Comparison of ENCODE assay signal across 23 cellular contexts in genomic region chr12:85065816-85066482, GRCh38.
"Had no signal": no experiment of that assay in that cellular context is flagged by ENCODE, and none has a peak within 500 bp of the region (broad histone marks: within the 10 kb centered on the region; RNA-seq: fewer than 3 reads in every experiment).

No MANE protein-coding gene starts in this region.

- H3K36me3 Mint-ChIP-seq: activated naive CD8-positive, alpha-beta T cell; brain had no signal

- H3K27ac Mint-ChIP-seq: activated CD4-positive, alpha-beta memory T cell treated with anti-CD3 and anti-CD28 coated beads, Interleukin-2, amount 10 ng/mL, durations not matched to agents 7 days and 5 days; activated CD4-positive, alpha-beta T cell treated with anti-CD3 and anti-CD28 coated beads, Interleukin-2, amount 10 ng/mL, durations not matched to agents 7 days and 5 days; activated naive CD4-positive, alpha-beta T cell treated with anti-CD3 and anti-CD28 coated beads for 36 hours; activated naive CD8-positive, alpha-beta T cell; activated T-helper 17 cell treated with anti-CD3 and anti-CD28 coated beads, Interleukin-2, amount 50 U/mL, for 72 hours; brain had no signal

- DNase-seq: activated CD4-positive, alpha-beta memory T cell treated with anti-CD3 and anti-CD28 coated beads, Interleukin-2, amount 10 ng/mL, durations not matched to agents 7 days and 5 days; activated CD4-positive, alpha-beta T cell treated with anti-CD3 and anti-CD28 coated beads, Interleukin-2, amount 10 ng/mL, durations not matched to agents 7 days and 5 days; activated CD4-positive, CD25-positive, alpha-beta regulatory T cell; activated gamma-delta T cell; activated naive CD4-positive, alpha-beta T cell treated with anti-CD3 and anti-CD28 coated beads for 36 hours; activated T-cell treated with anti-CD3 and anti-CD28 coated beads for 4 hours; activated T-cell treated with anti-CD3 and anti-CD28 coated beads, Interleukin-2, amount 50 U/mL, for 48 hours; amygdala; NCI-H1092; NCI-H1417; NCI-H1930; NCI-H345; NCI-H510A treated with DMSO at 0.1 percent for 48 hours; NCI-H748 treated with DMSO at 0.1 percent for 48 hours; NK-92 treated with Interleukin-12 subunit alpha and Interleukin-12 subunit beta, amount 100 ng/mL, for 24 hours; OCI-M1; SHP77 treated with DMSO at 0.1 percent for 48 hours; T-helper 1 cell had no signal

- H3K4me3 Mint-ChIP-seq: activated CD4-positive, alpha-beta memory T cell treated with anti-CD3 and anti-CD28 coated beads, Interleukin-2, amount 10 ng/mL, durations not matched to agents 7 days and 5 days; activated CD4-positive, alpha-beta T cell treated with anti-CD3 and anti-CD28 coated beads, Interleukin-2, amount 10 ng/mL, durations not matched to agents 7 days and 5 days; activated naive CD4-positive, alpha-beta T cell treated with anti-CD3 and anti-CD28 coated beads for 36 hours; activated naive CD8-positive, alpha-beta T cell; activated T-helper 17 cell treated with anti-CD3 and anti-CD28 coated beads, Interleukin-2, amount 50 U/mL, for 72 hours; brain; central memory CD8-positive, alpha-beta T cell had no signal

- H3K4me1 Mint-ChIP-seq: activated CD4-positive, alpha-beta memory T cell treated with anti-CD3 and anti-CD28 coated beads, Interleukin-2, amount 10 ng/mL, durations not matched to agents 7 days and 5 days; activated CD4-positive, alpha-beta T cell treated with anti-CD3 and anti-CD28 coated beads, Interleukin-2, amount 10 ng/mL, durations not matched to agents 7 days and 5 days; activated T-helper 17 cell treated with anti-CD3 and anti-CD28 coated beads, Interleukin-2, amount 50 U/mL, for 72 hours; brain; central memory CD8-positive, alpha-beta T cell had no signal

- H3K27me3 Mint-ChIP-seq: activated CD4-positive, alpha-beta memory T cell treated with anti-CD3 and anti-CD28 coated beads, Interleukin-2, amount 10 ng/mL, durations not matched to agents 7 days and 5 days; activated CD4-positive, alpha-beta T cell treated with anti-CD3 and anti-CD28 coated beads, Interleukin-2, amount 10 ng/mL, durations not matched to agents 7 days and 5 days; activated naive CD8-positive, alpha-beta T cell; activated T-helper 17 cell treated with anti-CD3 and anti-CD28 coated beads, Interleukin-2, amount 50 U/mL, for 72 hours; brain; central memory CD8-positive, alpha-beta T cell had no signal

- H3K9me3 Mint-ChIP-seq: activated CD4-positive, alpha-beta memory T cell treated with anti-CD3 and anti-CD28 coated beads, Interleukin-2, amount 10 ng/mL, durations not matched to agents 7 days and 5 days; activated CD4-positive, alpha-beta T cell treated with anti-CD3 and anti-CD28 coated beads, Interleukin-2, amount 10 ng/mL, durations not matched to agents 7 days and 5 days; activated T-helper 17 cell treated with anti-CD3 and anti-CD28 coated beads, Interleukin-2, amount 50 U/mL, for 72 hours had no signal

- ATAC-seq: activated T-helper 17 cell treated with anti-CD3 and anti-CD28 coated beads, Interleukin-2, amount 50 U/mL, for 72 hours; Panc1 had no signal
